27 cellular contexts compared by ENCODE assay signal in genomic region chr3:193996205-193996604, GRCh38.
DNase-seq lines count a peak whose midpoint lies in the region; ATAC-seq and TF ChIP-seq lines count a peak whose summit lies in the region.
"Had no signal": no experiment of that assay in that cellular context is flagged by ENCODE, and none has a peak within 500 bp of the region (broad histone marks: within the 10 kb centered on the region; RNA-seq: fewer than 3 reads in every experiment).

No MANE protein-coding gene starts in this region.

- peak; percentile 29 to 48 for ATAC-seq in left cardiac atrium
- no peak for ATAC-seq in gastroesophageal sphincter
- ATAC-seq: SK-N-SH treated with all-trans-retinoic acid at 6 μM for 48 hours had no signal

- H3K4me1 ChIP-seq in HUES64 (ENCODE audit: insufficient read depth, low read length): peaks cover 25% of the 10 kb centered on the region
- H3K4me1 ChIP-seq in endodermal cell (ENCODE audit: control insufficient read depth, insufficient read depth, low read length): peaks cover 3% of the 10 kb centered on the region
- H3K4me1 ChIP-seq in neuronal stem cell (ENCODE audit: control insufficient read depth in 2 of 2, insufficient read depth in 1 of 2, low read depth in 1 of 2, low read length in 2 of 2): peaks cover 11 to 14% of the 10 kb centered on the region in 2 donors
- peaks cover 0 to 10% (median 0%) of the 10 kb centered on the region in 3 donors for H3K4me1 ChIP-seq in gastroesophageal sphincter

- TF ChIP-seq CTCF in endodermal cell (conservative IDR thresholded peaks at IDR 0.05): no peak
- no peak for TF ChIP-seq CTCF in gastroesophageal sphincter (IDR thresholded peaks at IDR 0.05)

- peaks cover 1% of the 10 kb centered on the region for H3K79me1 ChIP-seq in neuronal stem cell (ENCODE audit: low read depth, low read length)

- no peak overlapping the region for H3K4me3 Mint-ChIP-seq in endodermal cell
- H3K4me3 Mint-ChIP-seq in activated naive CD8-positive, alpha-beta T cell treated with anti-CD3 and anti-CD28 coated beads for 36 hours: no peak overlapping the region
- H3K4me3 Mint-ChIP-seq: CD4-positive, alpha-beta memory T cell; H9; IgD-negative memory B cell had no signal

- no peak overlapping the region for H3K27ac Mint-ChIP-seq in endodermal cell
- no peak overlapping the region for H3K27ac Mint-ChIP-seq in activated naive CD8-positive, alpha-beta T cell treated with anti-CD3 and anti-CD28 coated beads for 36 hours
- H3K27ac Mint-ChIP-seq: CD4-positive, alpha-beta memory T cell; H9; IgD-negative memory B cell had no signal

- H2BK12ac ChIP-seq in neuronal stem cell (ENCODE audit: low read length): no peak overlapping the region

- H3K18ac ChIP-seq in neuronal stem cell (ENCODE audit: low read length): no peak overlapping the region

- peak overlapping the region; percentile 33 for H2AFZ ChIP-seq in neuronal stem cell (ENCODE audit: low read length)

- H3K27ac ChIP-seq in HUES64 (ENCODE audit: low read depth, low read length) (peak overlapping the region; percentile 36; the same call in 1 of the 2 replicates), endodermal cell (ENCODE audit: low read depth, low read length) (no peak overlapping the region), neuronal stem cell (replicated peaks; ENCODE audit: low read length) (no peak overlapping the region), gastroesophageal sphincter (no peak overlapping the region)
- H3K27ac ChIP-seq: Peyer's patch had no signal

- H3K4me3 ChIP-seq in HUES64 (ENCODE audit: low read length) (no peak overlapping the region), endodermal cell (ENCODE audit: low read length) (no peak overlapping the region), neuronal stem cell (ENCODE audit: low read length in 2 of 2) (no peak overlapping the region), gastroesophageal sphincter (no peak overlapping the region)
- H3K4me3 ChIP-seq: Peyer's patch had no signal

- TF ChIP-seq POLR2A in gastroesophageal sphincter (IDR thresholded peaks at IDR 0.05): no peak

- H2AK5ac ChIP-seq in neuronal stem cell (ENCODE audit: low read depth, low read length): no peak overlapping the region

- H2BK5ac ChIP-seq in neuronal stem cell (ENCODE audit: low read length): no peak overlapping the region

- no peak overlapping the region for H4K8ac ChIP-seq in neuronal stem cell (ENCODE audit: low read depth, low read length)

- H4K91ac ChIP-seq in neuronal stem cell (ENCODE audit: low read depth, low read length, poor library complexity): no peak overlapping the region

- H3K9ac ChIP-seq in HUES64 (ENCODE audit: low read depth, low read length): no peak overlapping the region
- no peak overlapping the region for H3K9ac ChIP-seq in endodermal cell (ENCODE audit: extremely low read depth, low read length, poor library complexity, severe bottlenecking)
- H3K9ac ChIP-seq in neuronal stem cell (ENCODE audit: low read depth, low read length, poor library complexity): no peak overlapping the region

- intact Hi-C loops in left cardiac atrium (cut with DNase I): no loop called here
- intact Hi-C loops in cardiac septum (cut with DNase I): loop anchor here (2.0 kb wide), 1 partner anchor 13 kb away; no protein-coding TSS in a partner anchor

- DNase-seq in left cardiac atrium: no peak
- DNase-seq in cardiac septum (ENCODE audit: low spot score): no peak
- peak; percentile 75 for DNase-seq in endodermal cell
- no peak for DNase-seq in neuronal stem cell (ENCODE audit: low spot score)
- no peak for DNase-seq in stimulated activated naive CD4-positive, alpha-beta T cell treated with Interleukin-2 at 50 U/mL for 16 hours (lab: John Stamatoyannopoulos, UW)
- DNase-seq in activated naive CD8-positive, alpha-beta T cell treated with anti-CD3 and anti-CD28 coated beads for 36 hours: no peak
- DNase-seq: 8988T; ACHN; CD4-positive, alpha-beta memory T cell; COR-L47; DMS53; H9; Karpas-422; NCI-H1092 treated with DMSO at 0.1 percent for 48 hours; NCI-H1436; NCI-H187; NCI-H2081 treated with DMSO at 0.1 percent for 48 hours; NCI-H2171; NCI-H226; NCI-H510A; NCI-H69; OCI-M1; Peyer's patch had no signal

- no peaks in the 10 kb centered on the region for H3K9me3 ChIP-seq in HUES64 (ENCODE audit: insufficient read depth, low read depth, low read length)
- H3K9me3 ChIP-seq in endodermal cell (ENCODE audit: control insufficient read depth, low read length): no peaks in the 10 kb centered on the region
- no peaks in the 10 kb centered on the region for H3K9me3 ChIP-seq in neuronal stem cell (replicated peaks in 1 of 2; ENCODE audit: control insufficient read depth in 2 of 2, insufficient read depth in 1 of 2, low read depth in 1 of 2, low read length in 2 of 2)
- no peaks in the 10 kb centered on the region for H3K9me3 ChIP-seq in gastroesophageal sphincter
- H3K9me3 ChIP-seq: Peyer's patch had no signal

- H3K4me1 Mint-ChIP-seq in endodermal cell: peaks cover 56% of the 10 kb centered on the region
- no peaks in the 10 kb centered on the region for H3K4me1 Mint-ChIP-seq in activated naive CD8-positive, alpha-beta T cell treated with anti-CD3 and anti-CD28 coated beads for 36 hours
- H3K4me1 Mint-ChIP-seq: CD4-positive, alpha-beta memory T cell had no signal

- H3K36me3 Mint-ChIP-seq in endodermal cell (ENCODE audit: low read depth): no peaks in the 10 kb centered on the region
- no peaks in the 10 kb centered on the region for H3K36me3 Mint-ChIP-seq in activated naive CD8-positive, alpha-beta T cell treated with anti-CD3 and anti-CD28 coated beads for 36 hours
- H3K36me3 Mint-ChIP-seq: CD4-positive, alpha-beta memory T cell had no signal

- no peak overlapping the region for H2BK120ac ChIP-seq in neuronal stem cell (ENCODE audit: low read depth, low read length)

- no peak overlapping the region for H3K4me2 ChIP-seq in neuronal stem cell (ENCODE audit: insufficient read depth, low read length, poor library complexity, severe bottlenecking)

- H3K23ac ChIP-seq in neuronal stem cell (ENCODE audit: low read depth, low read length, poor library complexity): no peak overlapping the region

- peaks cover 15% of the 10 kb centered on the region for H3K27me3 ChIP-seq in HUES64 (ENCODE audit: insufficient read depth, low read length)
- peaks cover 20% of the 10 kb centered on the region for H3K27me3 ChIP-seq in endodermal cell (ENCODE audit: control insufficient read depth, insufficient read depth, low read length, poor library complexity, severe bottlenecking)
- H3K27me3 ChIP-seq in neuronal stem cell (ENCODE audit: control insufficient read depth in 3 of 3, insufficient read depth in 3 of 3, low read depth in 1 of 3, low read length in 3 of 3): no peaks in the 10 kb centered on the region
- H3K27me3 ChIP-seq in gastroesophageal sphincter: no peaks in the 10 kb centered on the region
- H3K27me3 ChIP-seq: Peyer's patch had no signal

- H3K4ac ChIP-seq in neuronal stem cell (ENCODE audit: low read length): no peak overlapping the region

- WGBS in HUES64: 21% methylated on average over 7 of the region's 7 CpGs
- whole genome bisulfite sequencing in endodermal cell (ENCODE audit: insufficient coverage in 1 of 2, insufficient read length in 1 of 2), 2 experiments: 26 to 41% methylated on average over 5 to 7 of the region's 7 CpGs
- WGBS in neuronal stem cell (ENCODE audit: extremely low coverage in 2 of 2, insufficient read length in 2 of 2, insufficient replicate concordance in 1 of 2), 2 donors: no CpG with 5 or more reads among the region's 7 CpGs
- WGBS in gastroesophageal sphincter (ENCODE audit: low coverage in 1 of 2), 2 donors: 82 to 94% methylated on average over 3 to 6 of the region's 7 CpGs

- no peak for TF ChIP-seq EP300 in gastroesophageal sphincter (IDR thresholded peaks at IDR 0.05)

- no peak overlapping the region for H2BK15ac ChIP-seq in neuronal stem cell (ENCODE audit: low read length)

- H3K36me3 ChIP-seq in HUES64 (ENCODE audit: insufficient read depth, low read length) (no peaks in the 10 kb centered on the region), endodermal cell (ENCODE audit: control insufficient read depth, insufficient read depth, low read length) (no peaks in the 10 kb centered on the region), neuronal stem cell (replicated peaks in 1 of 2; ENCODE audit: control insufficient read depth in 2 of 2, insufficient read depth in 2 of 2, low read length in 2 of 2) (no peaks in the 10 kb centered on the region), gastroesophageal sphincter (no peaks in the 10 kb centered on the region)
- H3K36me3 ChIP-seq: Peyer's patch had no signal

- H3K27me3 Mint-ChIP-seq in endodermal cell (ENCODE audit: insufficient read depth): peaks cover 39% of the 10 kb centered on the region
- H3K27me3 Mint-ChIP-seq in activated naive CD8-positive, alpha-beta T cell treated with anti-CD3 and anti-CD28 coated beads for 36 hours: peaks cover 13% of the 10 kb centered on the region

- H3K9me3 Mint-ChIP-seq in endodermal cell: no peaks in the 10 kb centered on the region
- H3K9me3 Mint-ChIP-seq in activated naive CD8-positive, alpha-beta T cell treated with anti-CD3 and anti-CD28 coated beads for 36 hours: no peaks in the 10 kb centered on the region
- H3K9me3 Mint-ChIP-seq: CD4-positive, alpha-beta memory T cell; H9; IgD-negative memory B cell had no signal

- no peak overlapping the region for H3K14ac ChIP-seq in neuronal stem cell (ENCODE audit: low read length)
